ENCODE assay signal across 19 cellular contexts in the genomic region with DNA sequence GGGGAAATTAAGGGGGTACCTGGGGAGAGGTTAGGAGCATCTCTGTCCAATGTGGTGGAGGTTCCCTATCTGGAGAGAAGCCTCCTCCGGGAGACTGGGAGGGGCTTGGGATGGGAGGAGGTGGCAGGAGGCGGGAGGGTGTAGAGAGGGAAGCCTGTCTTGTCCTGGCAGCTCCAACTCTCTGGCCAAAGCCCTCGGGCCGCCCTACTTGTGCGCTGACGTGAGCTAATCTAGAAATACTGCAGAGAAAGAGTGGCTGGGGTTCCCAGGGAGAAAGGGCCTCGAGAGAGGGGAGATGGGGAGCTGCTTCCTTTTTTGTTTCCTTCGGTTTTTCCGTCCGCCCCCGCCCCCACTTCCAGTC. TPM values are rescaled to one million over a fixed set of nuclear protein-coding genes. Genes with fewer than 3 reads are reported as not detected.
A peak's percentile ranks its signal among the peaks of the same experiment; 100 is the strongest.
DNase-seq lines count a peak whose midpoint lies in the region; ATAC-seq and TF ChIP-seq lines count a peak whose summit lies in the region.
"Had no signal": no experiment of that assay in that cellular context is flagged by ENCODE, and none has a peak within 500 bp of the region (broad histone marks: within the 10 kb centered on the region; RNA-seq: fewer than 3 reads in every experiment).

No MANE protein-coding gene starts in this region.

- no peaks in the 10 kb centered on the region for H3K36me3 Mint-ChIP-seq in nephron progenitor cell (ENCODE audit: low read depth)

- H3K79me2 ChIP-seq in OCI-LY7 (ENCODE audit: insufficient read depth, low read depth, low read length) = no peaks in the 10 kb centered on the region

- intact Hi-C loops in OCI-LY7 (cut with micrococcal nuclease; ENCODE audit: unreplicated experiment) = no loop called here

- no peak overlapping the region for H3K4me2 ChIP-seq in OCI-LY7 (ENCODE audit: low read length)

- no peak overlapping the region for H3K27ac ChIP-seq in HUES6 (ENCODE audit: low read depth, low read length)
- no peak overlapping the region for H3K27ac ChIP-seq in OCI-LY7 (ENCODE audit: low read depth, low read length, poor library complexity, severe bottlenecking)
- H3K27ac ChIP-seq: esophagus squamous epithelium, lower lobe of right lung had no signal

- H3K27me3 Mint-ChIP-seq in nephron progenitor cell (ENCODE audit: low read depth, poor library complexity) = peaks cover 100% of the 10 kb centered on the region

- peak overlapping the region; percentile 66 for H3K4me3 ChIP-seq in HUES6 (ENCODE audit: low read depth, low read length)
- no peak overlapping the region for H3K4me3 ChIP-seq in OCI-LY7 (ENCODE audit: low read depth, low read length, poor library complexity, severe bottlenecking)
- H3K4me3 ChIP-seq: lower lobe of right lung had no signal

- H3K4me1 ChIP-seq in ES-I3 (ENCODE audit: insufficient read depth, low read length) (peaks cover 3% of the 10 kb centered on the region; the same call in 1 of the 2 replicates), HUES6 (ENCODE audit: control insufficient read depth, insufficient read depth, low read length) (peaks cover 29% of the 10 kb centered on the region), OCI-LY7 (ENCODE audit: insufficient read depth, low read length, poor library complexity, severe bottlenecking) (peaks cover 13% of the 10 kb centered on the region)

- no peak overlapping the region for H2AFZ ChIP-seq in OCI-LY7 (ENCODE audit: low read length)

- CTCF ChIA-PET in OCI-LY7 (lab: Charles Lee; ENCODE audit: unreplicated experiment) = interaction anchor here (0.9 kb wide), 1 partner anchor 10 kb away, joined by 3 read pairs; no protein-coding TSS in a partner anchor

- no TSS peak for BruUV-seq in OCI-LY7 (replicated peaks; lab: Mats Ljungman, UMichigan)

- DNase-seq in ecto neural progenitor cell (ENCODE audit: low spot score) = peak; percentile 57
- no peak for DNase-seq in nephron progenitor cell
- no peak for DNase-seq in OCI-LY7 (ENCODE audit: low spot score)
- DNase-seq in SHP77 treated with DMSO at 0.1 percent for 48 hours (lab: John Stamatoyannopoulos, UW) = no peak
- DNase-seq: activated CD4-positive, CD25-positive, alpha-beta regulatory T cell; esophagus squamous epithelium; lower lobe of right lung; NCI-H1694 treated with DMSO at 0.1 percent for 48 hours; NCI-H510A; stimulated activated CD4-positive, alpha-beta T cell treated with anti-CD3 and anti-CD28 coated beads, Interleukin-2, amount 100 ng/mL, for 48 hours; substantia nigra had no signal

- H3K27me3 ChIP-seq in HUES6 (ENCODE audit: control insufficient read depth, insufficient read depth, low read length) = peaks cover 100% of the 10 kb centered on the region

- H3K36me3 ChIP-seq in ES-I3 (ENCODE audit: insufficient read depth, low read length) = no peaks in the 10 kb centered on the region
- no peaks in the 10 kb centered on the region for H3K36me3 ChIP-seq in HUES6 (ENCODE audit: control insufficient read depth, insufficient read depth, low read length)
- no peaks in the 10 kb centered on the region for H3K36me3 ChIP-seq in OCI-LY7 (ENCODE audit: insufficient read depth, low read length)
- H3K36me3 ChIP-seq: esophagus squamous epithelium, lower lobe of right lung had no signal

- no peaks in the 10 kb centered on the region for H3K9me3 Mint-ChIP-seq in nephron progenitor cell

- no peak overlapping the region for H3K27ac Mint-ChIP-seq in nephron progenitor cell

- POLR2A ChIA-PET in OCI-LY7 (lab: Charles Lee) = no interaction called here

- H4K20me1 ChIP-seq in OCI-LY7 (ENCODE audit: insufficient read depth, low read length) = no peaks in the 10 kb centered on the region

- H3K9ac ChIP-seq in ES-I3 (ENCODE audit: low read depth, low read length) (peak overlapping the region; percentile 20; the same call in 1 of the 2 replicates), HUES6 (ENCODE audit: low read length) (no peak overlapping the region)

- H3K9me3 ChIP-seq in ES-I3 (ENCODE audit: control insufficient read depth, insufficient read depth, low read length) (no peaks in the 10 kb centered on the region), HUES6 (ENCODE audit: control insufficient read depth, insufficient read depth, low read depth, low read length) (no peaks in the 10 kb centered on the region), OCI-LY7 (ENCODE audit: low read length) (no peaks in the 10 kb centered on the region)
- H3K9me3 ChIP-seq: esophagus squamous epithelium, lower lobe of right lung had no signal

- H3K4me3 Mint-ChIP-seq in nephron progenitor cell = peak overlapping the region; percentile 70

- peaks cover 83% of the 10 kb centered on the region for H3K4me1 Mint-ChIP-seq in nephron progenitor cell

- H3K9me2 ChIP-seq in OCI-LY7 (ENCODE audit: insufficient read depth, low read length) = no peaks in the 10 kb centered on the region

- no peak for ATAC-seq in HG03139 (IDR thresholded peaks at IDR 0.05; ENCODE audit: unreplicated experiment)
- ATAC-seq: lower lobe of right lung, Right ventricle myocardium inferior had no signal

- TF ChIP-seq CTCF in nephron progenitor cell (IDR thresholded peaks at IDR 0.05) (no peak), OCI-LY7 (conservative IDR thresholded peaks at IDR 0.05; ENCODE audit: low read length) (no peak)

RNA-seq across cellular contexts. Expression of a gene that starts 1.6 kb away (rescaled TPM):
- not detected in 2 replicates for total RNA-seq in OCI-LY7 (2014; rRNA removed; shearing (Covaris generic))
- not detected in 2 replicates for total RNA-seq in OCI-LY7 (2022)
- total RNA-seq: activated CD8-positive, alpha-beta memory T cell treated with anti-CD3 and anti-CD28 coated beads for 36 hours; esophagus squamous epithelium; lower lobe of right lung; MCF 10A; myocyte; Right ventricle myocardium inferior; T-helper 1 cell treated with Interleukin-12 subunit alpha and Interleukin-12 subunit beta and Interleukin-4 antibody, amounts not matched to agents 30 ng/mL and 1 ng/mL, for 36 hours had no signal

RNA-seq across cellular contexts. Expression of a gene that starts 25.6 kb away (rescaled TPM):
- total RNA-seq in OCI-LY7 (2014; rRNA removed; shearing (Covaris generic)) = 21.1 and 22.2 TPM in 2 replicates
- 12.3 and 14.4 TPM in 2 replicates for total RNA-seq in OCI-LY7 (2022)
